ENCODE assay signal across 22 cellular contexts in the genomic region with DNA sequence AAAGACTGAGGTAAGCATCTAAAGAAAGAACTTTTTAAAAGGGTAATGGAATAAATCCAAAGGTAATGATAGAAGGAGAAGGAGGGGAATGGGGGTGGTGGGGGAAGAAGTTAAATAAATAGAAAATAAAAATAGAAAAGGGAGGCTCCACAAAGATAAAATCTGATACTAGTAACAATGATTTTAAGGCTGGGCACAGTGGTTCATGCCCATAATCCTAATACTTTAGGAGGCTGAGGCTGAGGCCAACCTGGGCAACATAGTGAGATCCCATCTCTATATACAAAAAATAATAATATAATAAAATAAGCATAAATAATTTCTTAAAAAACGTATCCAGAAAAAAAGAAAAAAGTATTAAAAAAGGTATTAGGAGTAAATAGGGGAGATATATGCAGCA.
DNase-seq lines count a peak whose midpoint lies in the region; ATAC-seq, FAIRE-seq and TF ChIP-seq lines count a peak whose summit lies in the region.
"Had no signal": no experiment of that assay in that cellular context is flagged by ENCODE, and none has a peak within 500 bp of the region (broad histone marks: within the 10 kb centered on the region; RNA-seq: fewer than 3 reads in every experiment).

No MANE protein-coding gene starts in this region.

- DNase-seq in T-helper 2 cell treated with Interferon-gamma antibody and Interleukin-4, amounts not matched to agents 5 μg/mL and 100 μg/mL, for 36 hours (ENCODE audit: low spot score), result no peak
- DNase-seq in T-helper 2 cell, result no peak
- DNase-seq in HepG2 (ENCODE audit: low spot score), result no peak
- DNase-seq in right lobe of liver, result no peak
- DNase-seq in endothelial cell (ENCODE audit: low spot score), result no peak
- no peak for DNase-seq in H4 (ENCODE audit: low spot score)
- no peak for DNase-seq in A673 (ENCODE audit: low spot score)
- no peak for DNase-seq in GM10266 (ENCODE audit: extremely low spot score)
- DNase-seq: DND-41; GDM1; GOT3; HFFc6; KG1; NCI-H1436; NCI-H2029; NCI-H2171 treated with DMSO at 0.1 percent for 48 hours; NCI-H446 treated with DMSO at 0.1 percent for 48 hours; NK-92 treated with Interleukin-12 subunit alpha and Interleukin-12 subunit beta, amount 100 ng/mL, for 24 hours; PC-3 had no signal

- H3K9me3 ChIP-seq in HepG2 (ENCODE audit: low read length), result no peaks in the 10 kb centered on the region
- no peaks in the 10 kb centered on the region for H3K9me3 ChIP-seq in right lobe of liver
- no peaks in the 10 kb centered on the region for H3K9me3 ChIP-seq in A673 (ENCODE audit: low read depth, low read length, poor library complexity, severe bottlenecking)
- H3K9me3 ChIP-seq: BLaER1 had no signal

- BruUV-seq in HepG2 (replicated peaks; lab: Mats Ljungman, UMichigan), result no TSS peak
- no TSS peak for BruUV-seq in A673 (replicated peaks; lab: Mats Ljungman, UMichigan)

- no peak for FAIRE-seq in HepG2 (lab: Jason Lieb, UNC)
- FAIRE-seq: GM12892 had no signal

- no peak overlapping the region for H2AFZ ChIP-seq in HepG2 (ENCODE audit: low read length)

- no peaks in the 10 kb centered on the region for H3K79me2 ChIP-seq in HepG2 (ENCODE audit: insufficient read depth, low read length)

- POLR2A ChIA-PET in HepG2 (lab: Yijun Ruan, JAX), result no interaction called here
- POLR2A ChIA-PET in A673 (lab: Charles Lee; ENCODE audit: low non-redundant PET), result no interaction called here

- no peak for TF ChIP-seq RAD21 in HepG2 (CRISPR knock-in tag; IDR thresholded peaks at IDR 0.05)

- H3K27me3 ChIP-seq in HepG2 (ENCODE audit: control insufficient read depth in 1 of 2, insufficient read depth in 2 of 2, low read length in 2 of 2) (no peaks in the 10 kb centered on the region), right lobe of liver (no peaks in the 10 kb centered on the region), A673 (replicated peaks; ENCODE audit: insufficient read depth, low read depth, low read length, poor library complexity) (no peaks in the 10 kb centered on the region)
- H3K27me3 ChIP-seq: BLaER1 had no signal

- intact Hi-C loops in HepG2 (cut with micrococcal nuclease; ENCODE audit: unreplicated experiment), result no loop called here
- intact Hi-C loops in right lobe of liver (cut with DNase I), result no loop called here
- intact Hi-C loops in A673 (cut with micrococcal nuclease; ENCODE audit: unreplicated experiment), result no loop called here

- H3K36me3 ChIP-seq in HepG2 (replicated peaks in 1 of 2; ENCODE audit: control insufficient read depth in 1 of 2, insufficient read depth in 2 of 2, low read length in 2 of 2) (peaks cover 0 to 21% of the 10 kb centered on the region in 2 experiments; a peak in 1 of 5 replicates), right lobe of liver (peaks cover 0 to 8% (median 1%) of the 10 kb centered on the region in 4 donors), A673 (ENCODE audit: insufficient read depth, low read length, poor library complexity, severe bottlenecking) (peaks cover 86% of the 10 kb centered on the region)
- H3K36me3 ChIP-seq: BLaER1 had no signal

- in situ Hi-C loops in HepG2 (cut with HindIII; ENCODE audit: extremely low pct_ligation_motif_present, low pct_unique_long_range_greater_than_20kb), result no loop called here

- no peaks in the 10 kb centered on the region for H3K9me3 Mint-ChIP-seq in T-helper 2 cell treated with Interferon-gamma antibody and Interleukin-4, amounts not matched to agents 5 μg/mL and 100 μg/mL, for 36 hours
- H3K9me3 Mint-ChIP-seq in endothelial cell (ENCODE audit: unreplicated experiment), result no peaks in the 10 kb centered on the region
- H3K9me3 Mint-ChIP-seq: HFFc6 had no signal

- H3K27ac ChIP-seq in HepG2 (ENCODE audit: extremely low read length, insufficient read depth, low read length) (no peak overlapping the region), right lobe of liver (no peak overlapping the region), A673 (ENCODE audit: low read depth, low read length, poor library complexity, severe bottlenecking) (no peak overlapping the region)
- H3K27ac ChIP-seq: 22Rv1, BLaER1 had no signal

- H4K20me1 ChIP-seq in HepG2 (ENCODE audit: insufficient read depth, low read length), result no peaks in the 10 kb centered on the region
- H4K20me1 ChIP-seq: BLaER1 had no signal

- H3K9ac ChIP-seq in HepG2 (ENCODE audit: insufficient read depth, low read depth, low read length), result no peak overlapping the region
- H3K9ac ChIP-seq: BLaER1 had no signal

- no peak overlapping the region for H3K4me3 Mint-ChIP-seq in T-helper 2 cell treated with Interferon-gamma antibody and Interleukin-4, amounts not matched to agents 5 μg/mL and 100 μg/mL, for 36 hours
- peak overlapping the region; percentile 16 for H3K4me3 Mint-ChIP-seq in endothelial cell (ENCODE audit: unreplicated experiment)
- H3K4me3 Mint-ChIP-seq: HFFc6 had no signal

- CTCF ChIA-PET in HepG2 (lab: Yijun Ruan, JAX; ENCODE audit: low intra/inter-chr PET ratio, low total read pairs), result no interaction called here
- CTCF ChIA-PET in A673 (lab: Charles Lee), result no interaction called here

- TF ChIP-seq EP300 in HepG2 (IDR thresholded peaks at IDR 0.05; ENCODE audit: low read depth in 2 of 2, low read length in 2 of 2), result no peak
- TF ChIP-seq EP300 in HepG2 (CRISPR knock-in tag; IDR thresholded peaks at IDR 0.05; ENCODE audit: borderline replicate concordance), result no peak

- WGBS in HepG2 (ENCODE audit: low lambda C conversion rate), result 80% methylated on average over 1 of the region's 1 CpG
- 83% methylated on average over 1 of the region's 1 CpG for WGBS in right lobe of liver (ENCODE audit: insufficient coverage, low coverage, low lambda C conversion rate, missing lambda C conversion rate)

- peaks cover 39% of the 10 kb centered on the region for H3K4me1 Mint-ChIP-seq in T-helper 2 cell treated with Interferon-gamma antibody and Interleukin-4, amounts not matched to agents 5 μg/mL and 100 μg/mL, for 36 hours (ENCODE audit: low read depth)
- H3K4me1 Mint-ChIP-seq in endothelial cell (ENCODE audit: unreplicated experiment), result peaks cover 4% of the 10 kb centered on the region

- H3K4me3 ChIP-seq in HepG2 (replicated peaks in 1 of 3; ENCODE audit: insufficient read depth in 1 of 3, low read depth in 2 of 3, low read length in 3 of 3) (no peak overlapping the region), right lobe of liver (no peak overlapping the region), A673 (ENCODE audit: low read depth, low read length, poor library complexity, severe bottlenecking) (no peak overlapping the region)
- H3K4me3 ChIP-seq: BLaER1 had no signal

- H3K36me3 Mint-ChIP-seq in T-helper 2 cell treated with Interferon-gamma antibody and Interleukin-4, amounts not matched to agents 5 μg/mL and 100 μg/mL, for 36 hours (ENCODE audit: low read depth), result peaks cover 61% of the 10 kb centered on the region
- H3K36me3 Mint-ChIP-seq in endothelial cell (ENCODE audit: low read depth, unreplicated experiment), result peaks cover 28% of the 10 kb centered on the region

- H3K27me3 Mint-ChIP-seq in T-helper 2 cell treated with Interferon-gamma antibody and Interleukin-4, amounts not matched to agents 5 μg/mL and 100 μg/mL, for 36 hours (ENCODE audit: low read depth), result no peaks in the 10 kb centered on the region
- peaks cover 3% of the 10 kb centered on the region for H3K27me3 Mint-ChIP-seq in endothelial cell (ENCODE audit: unreplicated experiment)

- no peak for TF ChIP-seq POLR2A in HepG2 (IDR thresholded peaks at IDR 0.05; ENCODE audit: insufficient read depth in 1 of 2, low read depth in 2 of 2, low read length in 2 of 2)
- TF ChIP-seq POLR2A in right lobe of liver (IDR thresholded peaks at IDR 0.05), result no peak

- H3K4me1 ChIP-seq in HepG2 (ENCODE audit: insufficient read depth, low read length) (peaks cover 7% of the 10 kb centered on the region), right lobe of liver (peaks cover 0 to 10% (median 0%) of the 10 kb centered on the region in 4 donors), A673 (ENCODE audit: insufficient read depth, low read length, poor library complexity, severe bottlenecking) (peaks cover 46% of the 10 kb centered on the region)

- ATAC-seq in HepG2 (no peak), right lobe of liver (no peak)
- ATAC-seq: PC-3 had no signal

- H3K4me2 ChIP-seq in HepG2 (ENCODE audit: low read depth, low read length), result no peak overlapping the region
- H3K4me2 ChIP-seq: BLaER1 had no signal

- no peak for TF ChIP-seq CTCF in HepG2 (CRISPR knock-in tag; IDR thresholded peaks at IDR 0.05)
- TF ChIP-seq CTCF in right lobe of liver (IDR thresholded peaks at IDR 0.05), result no peak
- TF ChIP-seq CTCF in endothelial cell (IDR thresholded peaks at IDR 0.05; ENCODE audit: unreplicated experiment), result no peak
- TF ChIP-seq CTCF in A673 (conservative IDR thresholded peaks at IDR 0.05; ENCODE audit: low read depth, low read length), result no peak
- no peak for TF ChIP-seq CTCF in GM10266 (IDR thresholded peaks at IDR 0.05; ENCODE audit: control insufficient read depth, insufficient read depth, low read depth, missing control alignments)

- peak overlapping the region; percentile 55 for H3K27ac Mint-ChIP-seq in T-helper 2 cell treated with Interferon-gamma antibody and Interleukin-4, amounts not matched to agents 5 μg/mL and 100 μg/mL, for 36 hours
- H3K27ac Mint-ChIP-seq in endothelial cell (ENCODE audit: unreplicated experiment), result no peak overlapping the region
- H3K27ac Mint-ChIP-seq: HFFc6 had no signal

TF ChIP-seq in HepG2, 621 proteins besides CTCF, POLR2A, EP300 and RAD21:
- TF ChIP-seq ONECUT2 (CRISPR knock-in tag; IDR thresholded peaks at IDR 0.05), result no peak
- peak; percentile 95 for TF ChIP-seq HNRNPK (IDR thresholded peaks at IDR 0.05; ENCODE audit: low read depth, low read length, poor library complexity, severe bottlenecking)
